Comparison of ENCODE assay signal across 9 cellular contexts in genomic region chr11:126965331-126965730, GRCh38. TPM values are rescaled to one million over a fixed set of nuclear protein-coding genes. Genes with fewer than 3 reads are reported as not detected.
"Had no signal": no experiment of that assay in that cellular context is flagged by ENCODE, and none has a peak within 500 bp of the region (broad histone marks: within the 10 kb centered on the region; RNA-seq: fewer than 3 reads in every experiment).

No MANE protein-coding gene starts in this region.

- H3K27ac ChIP-seq: HL-60, KMS-11 had no signal

- FAIRE-seq: HepG2, HTR-8/SVneo, K562 had no signal

- H3K4me3 ChIP-seq: K562 had no signal

- DNase-seq: IMR-90, KBM-7, KG1 had no signal

- H3K9ac ChIP-seq: KMS-11 had no signal

- H3K4me2 ChIP-seq: KMS-11 had no signal

- ATAC-seq: HepG2, K562 had no signal

RNA-seq across cellular contexts. Expression of gene KIRREL3, which starts 35.2 kb away (rescaled TPM):
- total RNA-seq: HepG2 had no signal
- polyA plus RNA-seq: HepG2, IgD-negative memory B cell had no signal
